ENCODE assay signal across 22 cellular contexts in genomic region chr1:36068866-36069265, GRCh38. TPM values are rescaled to one million over a fixed set of nuclear protein-coding genes. Genes with fewer than 3 reads are reported as not detected.
DNase-seq lines count a peak whose midpoint lies in the region; ATAC-seq and TF ChIP-seq lines count a peak whose summit lies in the region.
"Had no signal": no experiment of that assay in that cellular context is flagged by ENCODE, and none has a peak within 500 bp of the region (broad histone marks: within the 10 kb centered on the region; RNA-seq: fewer than 3 reads in every experiment).

No MANE protein-coding gene starts in this region.

- no peak for TF ChIP-seq RAD21 in HCT116 (IDR thresholded peaks at IDR 0.05; ENCODE audit: low read depth)

- no peaks in the 10 kb centered on the region for H3F3A ChIP-seq in smooth muscle cell (ENCODE audit: low read depth)

- H3K4me1 ChIP-seq in HCT116 (ENCODE audit: control insufficient read depth in 1 of 2, insufficient read depth in 2 of 2, low read length in 2 of 2): peaks cover 0 to 5% of the 10 kb centered on the region in 2 experiments; a peak in 1 of 4 replicates
- no peaks in the 10 kb centered on the region for H3K4me1 ChIP-seq in RWPE2 (ENCODE audit: insufficient read depth, poor library complexity, severe bottlenecking)
- no peaks in the 10 kb centered on the region for H3K4me1 ChIP-seq in smooth muscle cell (ENCODE audit: low read depth)
- no peaks in the 10 kb centered on the region for H3K4me1 ChIP-seq in thyroid gland
- H3K4me1 ChIP-seq: A549 had no signal

- no peaks in the 10 kb centered on the region for H3K4me1 Mint-ChIP-seq in activated CD8-positive, alpha-beta memory T cell treated with anti-CD3 and anti-CD28 coated beads, Interleukin-2, amount 10 ng/mL, durations not matched to agents 7 days and 5 days

- H3K9me3 ChIP-seq in HCT116 (ENCODE audit: control insufficient read depth in 1 of 2, insufficient read depth in 1 of 2, low read depth in 1 of 2, low read length in 2 of 2) (no peaks in the 10 kb centered on the region), RWPE2 (ENCODE audit: severe bottlenecking) (peaks cover 2% of the 10 kb centered on the region), smooth muscle cell (replicated peaks; ENCODE audit: low read depth) (no peaks in the 10 kb centered on the region), thyroid gland (no peaks in the 10 kb centered on the region)
- H3K9me3 ChIP-seq: A549, MG63, SK-N-SH had no signal

- H3K4me3 ChIP-seq in HCT116 (replicated peaks in 1 of 2; ENCODE audit: low read depth in 1 of 2, low read length in 2 of 2) (no peak overlapping the region), RWPE2 (ENCODE audit: severe bottlenecking) (no peak overlapping the region), epithelial cell of esophagus (ENCODE audit: low read length) (no peak overlapping the region), smooth muscle cell (no peak overlapping the region), thyroid gland (replicated peaks in 1 of 3) (no peak overlapping the region)
- H3K4me3 ChIP-seq: A549, MG63 had no signal

- H2AFZ ChIP-seq in HCT116 (ENCODE audit: low read depth, low read length, poor library complexity, severe bottlenecking): no peak overlapping the region
- no peak overlapping the region for H2AFZ ChIP-seq in smooth muscle cell (ENCODE audit: low read depth)

- H3K9ac ChIP-seq in HCT116 (ENCODE audit: low read length): no peak overlapping the region
- H3K9ac ChIP-seq in smooth muscle cell (ENCODE audit: low read depth): no peak overlapping the region
- H3K9ac ChIP-seq: SK-N-SH had no signal

- no peaks in the 10 kb centered on the region for H3K27me3 Mint-ChIP-seq in activated CD8-positive, alpha-beta memory T cell treated with anti-CD3 and anti-CD28 coated beads, Interleukin-2, amount 10 ng/mL, durations not matched to agents 7 days and 5 days
- H3K27me3 Mint-ChIP-seq: CD4-positive, alpha-beta T cell had no signal

- no peaks in the 10 kb centered on the region for H3K36me3 Mint-ChIP-seq in activated CD8-positive, alpha-beta memory T cell treated with anti-CD3 and anti-CD28 coated beads, Interleukin-2, amount 10 ng/mL, durations not matched to agents 7 days and 5 days

- H3K79me2 ChIP-seq in HCT116 (ENCODE audit: insufficient read depth, low read length) (no peaks in the 10 kb centered on the region), smooth muscle cell (ENCODE audit: low read depth) (no peaks in the 10 kb centered on the region)

- intact Hi-C loops in HCT116 (cut with micrococcal nuclease): no loop called here
- intact Hi-C loops in thyroid gland (cut with DNase I): no loop called here

- no peak for TF ChIP-seq POLR2A in HCT116 (IDR thresholded peaks at IDR 0.05; ENCODE audit: borderline replicate concordance, extremely low read depth, insufficient read depth, insufficient read length)
- TF ChIP-seq POLR2A in thyroid gland (IDR thresholded peaks at IDR 0.05): no peak

- WGBS in smooth muscle cell (ENCODE audit: low lambda C conversion rate): 59% methylated on average over 2 of the region's 2 CpGs
- WGBS in thyroid gland, 2 donors: 93 to 94% methylated on average over 2 of the region's 2 CpGs

- H3K4me2 ChIP-seq in HCT116 (ENCODE audit: low read length) (no peak overlapping the region), smooth muscle cell (no peak overlapping the region)
- H3K4me2 ChIP-seq: A549, SK-N-SH had no signal

- RAD21 ChIA-PET in HCT116 (lab: Charles Lee; ENCODE audit: low non-redundant PET in 1 of 2, low total read pairs in 2 of 2, uncharacterized antibody in 2 of 2, unreplicated experiment in 2 of 2): no interaction called here

- no peaks in the 10 kb centered on the region for H3K27me3 ChIP-seq in HCT116 (ENCODE audit: insufficient read depth, low read length)
- H3K27me3 ChIP-seq in RWPE2 (ENCODE audit: insufficient read depth, poor library complexity, severe bottlenecking): no peaks in the 10 kb centered on the region
- no peaks in the 10 kb centered on the region for H3K27me3 ChIP-seq in smooth muscle cell (ENCODE audit: low read depth)
- no peaks in the 10 kb centered on the region for H3K27me3 ChIP-seq in thyroid gland
- H3K27me3 ChIP-seq: MG63 had no signal

- H3K27ac Mint-ChIP-seq in activated CD8-positive, alpha-beta memory T cell treated with anti-CD3 and anti-CD28 coated beads, Interleukin-2, amount 10 ng/mL, durations not matched to agents 7 days and 5 days: no peak overlapping the region
- H3K27ac Mint-ChIP-seq: CD4-positive, alpha-beta T cell had no signal

- H3K27ac ChIP-seq in HCT116 (ENCODE audit: low read depth, low read length) (no peak overlapping the region), RWPE2 (ENCODE audit: poor library complexity, severe bottlenecking) (no peak overlapping the region), smooth muscle cell (ENCODE audit: low read depth) (peak overlapping the region; percentile 34), thyroid gland (no peak overlapping the region)
- H3K27ac ChIP-seq: A549 had no signal

- TF ChIP-seq CTCF in HCT116 (IDR thresholded peaks at IDR 0.05 in 2 of 3, conservative IDR thresholded peaks at IDR 0.05 in 1 of 3; ENCODE audit: borderline replicate concordance in 1 of 3, insufficient read depth in 1 of 3, low read depth in 2 of 3, low read length in 2 of 3): no peak
- TF ChIP-seq CTCF in RWPE2 (IDR thresholded peaks at IDR 0.05; ENCODE audit: poor library complexity, severe bottlenecking): no peak
- no peak for TF ChIP-seq CTCF in epithelial cell of esophagus (IDR thresholded peaks at IDR 0.05; ENCODE audit: insufficient read depth, low read depth, low read length, missing control alignments)
- TF ChIP-seq CTCF in smooth muscle cell (IDR thresholded peaks at IDR 0.05; ENCODE audit: borderline replicate concordance, insufficient read depth, poor library complexity, severe bottlenecking): no peak
- TF ChIP-seq CTCF in thyroid gland (IDR thresholded peaks at IDR 0.05): no peak

- DNase-seq in HCT116 (ENCODE audit: low read depth, low spot score) (no peak), RWPE2 (ENCODE audit: low spot score) (no peak), epithelial cell of esophagus (ENCODE audit: low read depth) (peak; percentile 40), smooth muscle cell (lab: John Stamatoyannopoulos, UW; ENCODE audit: unreplicated experiment) (no peak), thyroid gland (no peak)
- DNase-seq in activated CD8-positive, alpha-beta memory T cell treated with anti-CD3 and anti-CD28 coated beads, Interleukin-2, amount 10 ng/mL, durations not matched to agents 7 days and 5 days: no peak
- DNase-seq: CD4-positive, alpha-beta T cell; DMS153; GOT3; MG63; NCI-H1048; NCI-H146; NCI-H2029 treated with DMSO at 0.1 percent for 48 hours; NCI-H2171 treated with DMSO at 0.1 percent for 48 hours; NCI-H774; SHP77 treated with DMSO at 0.1 percent for 48 hours; SK-N-SH had no signal

- CTCF ChIA-PET in HCT116 (lab: Charles Lee): no interaction called here
- CTCF ChIA-PET in activated CD8-positive, alpha-beta memory T cell treated with anti-CD3 and anti-CD28 coated beads, Interleukin-2, amount 10 ng/mL, durations not matched to agents 7 days and 5 days (lab: Charles Lee): no interaction called here

- BruUV-seq in HCT116 (replicated peaks; lab: Mats Ljungman, UMichigan): no TSS peak

- peak; percentile 34; the same call in 1 of the 2 replicates for ATAC-seq in HCT116
- ATAC-seq in RWPE2 (ENCODE audit: low read depth): peak; percentile 57; the same call in 1 of the 3 replicates
- no peak for ATAC-seq in activated CD8-positive, alpha-beta memory T cell treated with anti-CD3 and anti-CD28 coated beads, Interleukin-2, amount 10 ng/mL, durations not matched to agents 7 days and 5 days
- ATAC-seq in HG03196 (IDR thresholded peaks at IDR 0.05; ENCODE audit: unreplicated experiment): no peak
- ATAC-seq: A549 had no signal

- H3K9me2 ChIP-seq in HCT116 (ENCODE audit: insufficient read depth): no peaks in the 10 kb centered on the region
- H3K9me2 ChIP-seq: SK-N-SH had no signal

- H3K4me3 Mint-ChIP-seq in activated CD8-positive, alpha-beta memory T cell treated with anti-CD3 and anti-CD28 coated beads, Interleukin-2, amount 10 ng/mL, durations not matched to agents 7 days and 5 days: no peak overlapping the region
- H3K4me3 Mint-ChIP-seq: CD4-positive, alpha-beta T cell had no signal

- H3K36me3 ChIP-seq in HCT116 (ENCODE audit: control insufficient read depth in 1 of 2, insufficient read depth in 2 of 2, low read length in 2 of 2) (no peaks in the 10 kb centered on the region), RWPE2 (ENCODE audit: low read depth) (no peaks in the 10 kb centered on the region), smooth muscle cell (ENCODE audit: low read depth) (no peaks in the 10 kb centered on the region), thyroid gland (no peaks in the 10 kb centered on the region)
- H3K36me3 ChIP-seq: MG63 had no signal

- H4K20me1 ChIP-seq in HCT116 (ENCODE audit: insufficient read depth): no peaks in the 10 kb centered on the region
- H4K20me1 ChIP-seq in smooth muscle cell (ENCODE audit: low read depth): no peaks in the 10 kb centered on the region

- POLR2A ChIA-PET in HCT116 (lab: Charles Lee): no interaction called here

- no peaks in the 10 kb centered on the region for H3K9me3 Mint-ChIP-seq in activated CD8-positive, alpha-beta memory T cell treated with anti-CD3 and anti-CD28 coated beads, Interleukin-2, amount 10 ng/mL, durations not matched to agents 7 days and 5 days (ENCODE audit: low read depth)
- H3K9me3 Mint-ChIP-seq: CD4-positive, alpha-beta T cell had no signal

RNA-seq across cellular contexts. Expression of gene TEKT2, which starts 15.0 kb away (rescaled TPM):
- total RNA-seq in HCT116 (2021; ENCODE audit: unreplicated experiment) (not detected), smooth muscle cell (0.27 TPM in 1 of 2 replicates, not detected in the other), thyroid gland (1 to 10 TPM in 3 of 4 donors, under 1 TPM in 1; 0.89 to 4.0 (median 1.9) TPM)
- 0.04 and 0.24 TPM in 2 replicates for polyA plus RNA-seq in HCT116 (2012)
- polyA plus RNA-seq in smooth muscle cell: 0.66 and 0.85 TPM in 2 replicates
- not detected for total RNA-seq in activated CD8-positive, alpha-beta memory T cell treated with anti-CD3 and anti-CD28 coated beads, Interleukin-2, amount 10 ng/mL, durations not matched to agents 7 days and 5 days
- total RNA-seq: NCI-H460, OCI-LY7, RPMI7951 had no signal

RNA-seq across cellular contexts. Expression of gene ADPRS, which starts 19.8 kb away (rescaled TPM):
- total RNA-seq in HCT116 (2021; ENCODE audit: unreplicated experiment) (28.2 TPM), smooth muscle cell (26.7 and 31.0 TPM in 2 replicates), thyroid gland (10 to 100 TPM; 31.8 to 50.1 (median 41.7) TPM)
- 25.4 and 28.9 TPM in 2 replicates for polyA plus RNA-seq in HCT116 (2012)
- 38.8 and 44.1 TPM in 2 replicates for polyA plus RNA-seq in smooth muscle cell
- 10 to 100 TPM; 35.4 to 36.9 TPM for total RNA-seq in activated CD8-positive, alpha-beta memory T cell treated with anti-CD3 and anti-CD28 coated beads, Interleukin-2, amount 10 ng/mL, durations not matched to agents 7 days and 5 days

RNA-seq across cellular contexts. Expression of gene COL8A2, which starts 56.2 kb away (rescaled TPM):
- 0.05 TPM for total RNA-seq in HCT116 (2021; ENCODE audit: unreplicated experiment)
- polyA plus RNA-seq in HCT116 (2012): 0.01 TPM in 1 of 2 replicates, not detected in the other
- 21.7 and 32.9 TPM in 2 replicates for total RNA-seq in smooth muscle cell
- 35.9 and 59.0 TPM in 2 replicates for polyA plus RNA-seq in smooth muscle cell
- not detected for total RNA-seq in activated CD8-positive, alpha-beta memory T cell treated with anti-CD3 and anti-CD28 coated beads, Interleukin-2, amount 10 ng/mL, durations not matched to agents 7 days and 5 days
- 10 to 100 TPM in 2 of 4 donors, 1 to 10 TPM in 2; 5.7 to 13.7 (median 10.1) TPM for total RNA-seq in thyroid gland
- total RNA-seq: OCI-LY7 had no signal

Comparison
In these comparisons a context has a peak if more than half of its experiments do, and no peak if none do; other contexts are left out.
1. ATAC-seq: peak in HCT116 (single experiment) and RWPE2 (single experiment); none in activated CD8-positive, alpha-beta memory T cell treated with anti-CD3 and anti-CD28 coated beads, Interleukin-2, amount 10 ng/mL, durations not matched to agents 7 days and 5 days (single experiment) and HG03196 (single experiment).